Comparison of ENCODE assay signal across 9 cellular contexts in genomic region chr14:50860478-50861086, GRCh38. TPM values are rescaled to one million over a fixed set of nuclear protein-coding genes. Genes with fewer than 3 reads are reported as not detected.
DNase-seq lines count a peak whose midpoint lies in the region; ATAC-seq, FAIRE-seq and TF ChIP-seq lines count a peak whose summit lies in the region.
"Had no signal": no experiment of that assay in that cellular context is flagged by ENCODE, and none has a peak within 500 bp of the region (broad histone marks: within the 10 kb centered on the region; RNA-seq: fewer than 3 reads in every experiment).

No MANE protein-coding gene starts in this region.

- peak; percentile 82 to 89 (median 86) for DNase-seq in CD4-positive, alpha-beta memory T cell
- DNase-seq in HFFc6 (peak; percentile 75), NCI-H2171 (lab: John Stamatoyannopoulos, UW) (peak; percentile 63), WERI-Rb-1 (peak; percentile 87), bronchial epithelial cell (ENCODE audit: low read depth) (peak; percentile 78), iris pigment epithelial cell (ENCODE audit: low read depth) (peak; percentile 77), smooth muscle cell of the brain vasculature (ENCODE audit: low read depth, low spot score) (peak; percentile 77)

- TF ChIP-seq CTCF in HFFc6 (IDR thresholded peaks at IDR 0.05) = peak; percentile 94
- TF ChIP-seq CTCF in WERI-Rb-1 (IDR thresholded peaks at IDR 0.05; ENCODE audit: low read depth, low read length) = peak; percentile 50
- TF ChIP-seq CTCF in bronchial epithelial cell (IDR thresholded peaks at IDR 0.05; ENCODE audit: insufficient read depth, low read length, severe bottlenecking) = peak; percentile 66

- H3K27ac ChIP-seq in CD4-positive, alpha-beta memory T cell (ENCODE audit: low read depth, low read length) = peak overlapping the region; percentile 40
- H3K27ac ChIP-seq in WERI-Rb-1 = peak overlapping the region; percentile 37; the same call in 1 of the 2 replicates

- H3K4me3 ChIP-seq in CD4-positive, alpha-beta memory T cell (ENCODE audit: low read length in 2 of 2) = peak overlapping the region; percentile 67 to 84
- H3K4me3 ChIP-seq in WERI-Rb-1 (ENCODE audit: low read depth, low read length) (peak overlapping the region; percentile 52), bronchial epithelial cell (ENCODE audit: low read depth, low read length) (peak overlapping the region; percentile 43)

- H3K36me3 ChIP-seq in CD4-positive, alpha-beta memory T cell (ENCODE audit: insufficient read depth, low read length) = no peaks in the 10 kb centered on the region
- H3K36me3 ChIP-seq in WERI-Rb-1 = no peaks in the 10 kb centered on the region
- H3K36me3 ChIP-seq in bronchial epithelial cell (ENCODE audit: control insufficient read depth, insufficient read depth, low read length) = no peaks in the 10 kb centered on the region

- intact Hi-C loops in CD4-positive, alpha-beta memory T cell (cut with micrococcal nuclease) = loop anchor here (1.0 to 5.0 kb wide), 7 partner anchors 29 to 540 kb away; partner anchors contain the start of gene NIN

- H3K4me1 Mint-ChIP-seq in CD4-positive, alpha-beta memory T cell = peaks cover 2 to 16% (median 9%) of the 10 kb centered on the region in 4 donors
- H3K4me1 Mint-ChIP-seq in HFFc6 (ENCODE audit: low read depth) = peaks cover 38% of the 10 kb centered on the region

- no peaks in the 10 kb centered on the region for H3K36me3 Mint-ChIP-seq in CD4-positive, alpha-beta memory T cell
- no peaks in the 10 kb centered on the region for H3K36me3 Mint-ChIP-seq in HFFc6 (ENCODE audit: low read depth)

- H3K9me3 ChIP-seq in CD4-positive, alpha-beta memory T cell (ENCODE audit: control insufficient read depth in 1 of 2, low read length in 2 of 2) = no peaks in the 10 kb centered on the region
- no peaks in the 10 kb centered on the region for H3K9me3 ChIP-seq in WERI-Rb-1 (ENCODE audit: severe bottlenecking)

- no peaks in the 10 kb centered on the region for H3K27me3 Mint-ChIP-seq in CD4-positive, alpha-beta memory T cell
- peaks cover 3% of the 10 kb centered on the region; the same call in 1 of the 2 replicates for H3K27me3 Mint-ChIP-seq in HFFc6 (ENCODE audit: insufficient read depth)

- H3K9me3 Mint-ChIP-seq in CD4-positive, alpha-beta memory T cell = peaks cover 0 to 2% (median 0%) of the 10 kb centered on the region in 8 donors
- no peaks in the 10 kb centered on the region for H3K9me3 Mint-ChIP-seq in HFFc6

- CTCF ChIA-PET in CD4-positive, alpha-beta memory T cell (lab: Charles Lee; ENCODE audit: partially characterized antibody) = interaction anchor here (0.6 to 9.0 kb wide), 68 partner anchors 7 to 1168 kb away, joined by 3 to 225 read pairs (median 6); partner anchors contain the start of genes ABHD12B and MAP4K5

- no peaks in the 10 kb centered on the region for H3K27me3 ChIP-seq in CD4-positive, alpha-beta memory T cell (ENCODE audit: insufficient read depth, low read length)
- no peaks in the 10 kb centered on the region for H3K27me3 ChIP-seq in WERI-Rb-1 (ENCODE audit: insufficient read depth, low read depth, severe bottlenecking)
- H3K27me3 ChIP-seq in bronchial epithelial cell (ENCODE audit: control insufficient read depth, insufficient read depth, low read length) = no peaks in the 10 kb centered on the region

- POLR2A ChIA-PET in CD4-positive, alpha-beta memory T cell (lab: Charles Lee; ENCODE audit: partially characterized antibody) = interaction anchor here (1.0 to 3.4 kb wide), 16 partner anchors 9 to 380 kb away, joined by 3 to 48 read pairs (median 5); partner anchors contain the start of genes NIN and TMX1

- H3K4me3 Mint-ChIP-seq in CD4-positive, alpha-beta memory T cell = peak overlapping the region; percentile 88 to 95 (median 94)
- peak overlapping the region; percentile 92 for H3K4me3 Mint-ChIP-seq in HFFc6

- FAIRE-seq in bronchial epithelial cell (lab: Jason Lieb, UNC) = no peak

- peak overlapping the region; percentile 78 to 93 (median 91) for H3K27ac Mint-ChIP-seq in CD4-positive, alpha-beta memory T cell
- peak overlapping the region; percentile 96 for H3K27ac Mint-ChIP-seq in HFFc6

- H3K4me1 ChIP-seq in CD4-positive, alpha-beta memory T cell (ENCODE audit: insufficient read depth, low read length) = peaks cover 13% of the 10 kb centered on the region

- no peak for ATAC-seq in HG03139 (IDR thresholded peaks at IDR 0.05; ENCODE audit: unreplicated experiment)

RNA-seq across cellular contexts. Expression of gene ABHD12B, which starts 11.3 kb away (rescaled TPM):
- total RNA-seq in CD4-positive, alpha-beta memory T cell = not detected
- polyA plus RNA-seq in CD4-positive, alpha-beta memory T cell = not detected
- under 1 TPM in 1 of 6 experiments, not detected in 5; 0.34 TPM for total RNA-seq in HFFc6 (2021; fragmentation: NEBNext Ultra II Directional; extraction: Animal tissue kit (Norgen Biotek cat#: 25700))
- not detected in 2 replicates for total RNA-seq in bronchial epithelial cell
- total RNA-seq: T-helper 2 cell treated with Interferon-gamma antibody and Interleukin-4, amounts not matched to agents 100 ng/mL and 5 ng/mL, for 36 hours had no signal

RNA-seq across cellular contexts. Expression of gene NIN, which starts 29.6 kb away (rescaled TPM):
- 100 to 1,000 TPM in 1 of 2 experiments, 10 to 100 TPM in 1; 99.7 to 102 TPM for total RNA-seq in CD4-positive, alpha-beta memory T cell
- polyA plus RNA-seq in CD4-positive, alpha-beta memory T cell = 10 to 100 TPM in 1 of 2 donors, 1 to 10 TPM in 1; 8.5 to 50.1 TPM
- 10 to 100 TPM; 43.7 to 66.3 (median 57.4) TPM for total RNA-seq in HFFc6 (2021; fragmentation: NEBNext Ultra II Directional; extraction: Animal tissue kit (Norgen Biotek cat#: 25700))
- 16.8 and 26.8 TPM in 2 replicates for total RNA-seq in bronchial epithelial cell
